ENCODE assay signal across 4 cellular contexts in the genomic region with DNA sequence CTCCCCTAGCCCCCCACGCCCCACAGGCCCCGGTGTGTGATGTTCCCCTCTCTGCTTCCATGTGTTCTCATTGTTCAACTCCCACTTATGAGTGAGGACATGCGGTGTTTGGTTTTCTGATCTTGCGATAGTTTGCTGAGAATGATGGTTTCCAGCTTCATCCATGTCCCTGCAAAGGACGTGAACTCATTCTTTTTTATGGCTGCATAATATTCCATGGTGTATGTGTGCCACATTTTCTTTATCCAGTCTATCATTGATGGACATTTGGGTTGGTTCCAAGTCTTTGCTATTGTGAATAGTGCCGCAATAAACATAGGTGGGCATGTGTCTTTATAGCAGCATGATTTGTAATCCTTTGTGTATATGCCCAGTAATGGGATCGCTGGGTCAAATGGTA. TPM values are rescaled to one million over a fixed set of nuclear protein-coding genes. Genes with fewer than 3 reads are reported as not detected.
"Had no signal": no experiment of that assay in that cellular context is flagged by ENCODE, and none has a peak within 500 bp of the region (broad histone marks: within the 10 kb centered on the region; RNA-seq: fewer than 3 reads in every experiment).

No MANE protein-coding gene starts in this region.

RNA-seq across cellular contexts. Expression of a gene that starts 47.6 kb away (rescaled TPM):
- total RNA-seq: upper lobe of right lung, ureter, vagina had no signal
- polyA plus RNA-seq: stomach had no signal
